27 cellular contexts compared by ENCODE assay signal in genomic region chr16:282491-282890, GRCh38. TPM values are rescaled to one million over a fixed set of nuclear protein-coding genes. Genes with fewer than 3 reads are reported as not detected.
"Had no signal": no experiment of that assay in that cellular context is flagged by ENCODE, and none has a peak within 500 bp of the region (broad histone marks: within the 10 kb centered on the region; RNA-seq: fewer than 3 reads in every experiment).

No MANE protein-coding gene starts in this region.

- H3K9ac ChIP-seq: parathyroid adenoma had no signal

- DNase-seq: cortex of kidney; effector memory CD8-positive, alpha-beta T cell; erythroblast; esophagus squamous epithelium; immature natural killer cell; islet precursor cell; kidney glomerular epithelial cell; natural killer cell; stimulated activated CD4-positive, alpha-beta T cell treated with anti-CD3 and anti-CD28 coated beads, Interleukin-12 subunit alpha, Interleukin-12 subunit beta, amount 100 ng/mL, for 4 hours; stimulated activated CD4-positive, alpha-beta T cell treated with anti-CD3 and anti-CD28 coated beads, Interleukin-1b, Interleukin-23, amount 100 ng/mL, for 48 hours; stimulated activated CD4-positive, alpha-beta T cell treated with anti-CD3 and anti-CD28 coated beads, Interleukin-4, amount 100 ng/mL, for 1 hour; stimulated activated CD8-positive, alpha-beta memory T cell treated with anti-CD3 and anti-CD28 coated beads, Interleukin-4, amount 100 ng/mL, for 48 hours; stimulated activated naive CD4-positive, alpha-beta T cell; stimulated activated naive CD8-positive, alpha-beta T cell treated with anti-CD3 and anti-CD28 coated beads, Interleukin-15, amount 100 ng/mL, for 72 hours; testis; tibial artery had no signal

- ATAC-seq: effector memory CD8-positive, alpha-beta T cell; natural killer cell; sciatic nerve; stimulated activated naive CD8-positive, alpha-beta T cell treated with anti-CD3 and anti-CD28 coated beads, Interleukin-15, amount 100 ng/mL, for 72 hours had no signal

- FAIRE-seq: endometrium, frontal cortex had no signal

- H3K4me1 ChIP-seq: parathyroid adenoma, testis had no signal

- H3K4me3 ChIP-seq: esophagus squamous epithelium, lung, smooth muscle cell, testis, tibial artery had no signal

- H3K4me2 ChIP-seq: smooth muscle cell had no signal

- H3K27me3 ChIP-seq: testis had no signal

- H3K9me3 ChIP-seq: esophagus squamous epithelium, neutrophil, testis, tibial artery had no signal

- H3K27ac ChIP-seq: esophagus squamous epithelium, neutrophil, parathyroid adenoma, testis, tibial artery had no signal

- H3K79me2 ChIP-seq: parathyroid adenoma had no signal

- H2AFZ ChIP-seq: parathyroid adenoma had no signal

RNA-seq across cellular contexts. Expression of gene PDIA2, which starts 0.5 kb away (rescaled TPM):
- total RNA-seq: esophagus squamous epithelium, mononuclear cell, natural killer cell had no signal
- polyA plus RNA-seq: immature natural killer cell had no signal

RNA-seq across cellular contexts. Expression of gene ARHGDIG, which starts 2.1 kb away (rescaled TPM):
- total RNA-seq: dermis microvascular lymphatic vessel endothelial cell, esophagus squamous epithelium, mononuclear cell, subcutaneous adipose tissue had no signal
- polyA plus RNA-seq: immature natural killer cell, liver had no signal

RNA-seq across cellular contexts. Expression of gene RGS11, which starts 6.7 kb away (rescaled TPM):
- total RNA-seq: mononuclear cell had no signal
- polyA plus RNA-seq: immature natural killer cell had no signal
